1 cellular context compared by ENCODE assay signal in genomic region chr2:26033769-26034596, GRCh38.
A peak's percentile ranks its signal among the peaks of the same experiment; 100 is the strongest.
TF ChIP-seq lines count a peak whose summit lies in the region.

Gene RAB10, plus strand, starts transcription at chr2:26034084. Its CDS starts 525 bp downstream, at chr2:26034609.

TF ChIP-seq in HEK293, 187 proteins besides CTCF, POLR2A, EP300 and RAD21 (continued from another document):
- peak; percentile 64 for TF ChIP-seq ZNF398 (tag by site-specific recombination; IDR thresholded peaks at IDR 0.05)
- TF ChIP-seq, protein P1, sequence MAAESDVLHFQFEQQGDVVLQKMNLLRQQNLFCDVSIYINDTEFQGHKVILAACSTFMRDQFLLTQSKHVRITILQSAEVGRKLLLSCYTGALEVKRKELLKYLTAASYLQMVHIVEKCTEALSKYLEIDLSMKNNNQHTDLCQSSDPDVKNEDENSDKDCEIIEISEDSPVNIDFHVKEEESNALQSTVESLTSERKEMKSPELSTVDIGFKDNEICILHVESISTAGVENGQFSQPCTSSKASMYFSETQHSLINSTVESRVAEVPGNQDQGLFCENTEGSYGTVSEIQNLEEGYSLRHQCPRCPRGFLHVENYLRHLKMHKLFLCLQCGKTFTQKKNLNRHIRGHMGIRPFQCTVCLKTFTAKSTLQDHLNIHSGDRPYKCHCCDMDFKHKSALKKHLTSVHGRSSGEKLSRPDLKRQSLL (tag by site-specific recombination; IDR thresholded peaks at IDR 0.05): no peak
